17 cellular contexts compared by ENCODE assay signal in genomic region chr1:241465673-241466072, GRCh38. TPM values are rescaled to one million over a fixed set of nuclear protein-coding genes. Genes with fewer than 3 reads are reported as not detected.
DNase-seq lines count a peak whose midpoint lies in the region; FAIRE-seq and TF ChIP-seq lines count a peak whose summit lies in the region.
"Had no signal": no experiment of that assay in that cellular context is flagged by ENCODE, and none has a peak within 500 bp of the region (broad histone marks: within the 10 kb centered on the region; RNA-seq: fewer than 3 reads in every experiment).

No MANE protein-coding gene starts in this region.

- FAIRE-seq in bronchial epithelial cell (lab: Jason Lieb, UNC) (no peak), keratinocyte (lab: Jason Lieb, UNC) (peak; percentile 39)
- FAIRE-seq: D721Med, GM18507, K562 had no signal

- H3K27me3 Mint-ChIP-seq in mesothelial cell of epicardium (ENCODE audit: low read depth), result no peaks in the 10 kb centered on the region

- dilution Hi-C loops in keratinocyte (cut with MboI; ENCODE audit: extremely low pct_ligation_motif_present, low sequenced_read_pairs), result no loop called here

- H3K9me3 Mint-ChIP-seq in mesothelial cell of epicardium, result no peaks in the 10 kb centered on the region
- H3K9me3 Mint-ChIP-seq: CD8-positive, alpha-beta T cell; GM23338 had no signal

- DNase-seq in HT1080 (ENCODE audit: low read depth) (peak; percentile 43), RKO (ENCODE audit: low spot score) (peak; percentile 47), bronchial epithelial cell (ENCODE audit: low read depth) (peak; percentile 61), keratinocyte (ENCODE audit: low read depth, low spot score) (no peak), mesothelial cell of epicardium (ENCODE audit: low spot score in 2 of 2, unreplicated experiment in 2 of 2) (no peak), NCI-H146 treated with DMSO at 0.1 percent for 48 hours (lab: John Stamatoyannopoulos, UW; ENCODE audit: unreplicated experiment) (no peak), T-helper 1 cell (no peak), DMS153 (lab: John Stamatoyannopoulos, UW) (no peak)
- DNase-seq: CD8-positive, alpha-beta T cell; COR-L47; DND-41; H7 had no signal

- H3K36me3 ChIP-seq in bronchial epithelial cell (ENCODE audit: control insufficient read depth, insufficient read depth, low read length), result no peaks in the 10 kb centered on the region
- no peaks in the 10 kb centered on the region for H3K36me3 ChIP-seq in keratinocyte (ENCODE audit: control insufficient read depth in 2 of 2, extremely low read depth in 1 of 2, insufficient read depth in 2 of 2, low read length in 2 of 2)

- H3K79me2 ChIP-seq in keratinocyte (ENCODE audit: control insufficient read depth, insufficient read depth, low read length), result no peaks in the 10 kb centered on the region

- no peak overlapping the region for H3K9ac ChIP-seq in keratinocyte (ENCODE audit: control insufficient read depth, extremely low read depth, insufficient read depth, low read length)

- H3K4me3 ChIP-seq in bronchial epithelial cell (ENCODE audit: low read depth, low read length) (no peak overlapping the region), keratinocyte (ENCODE audit: control insufficient read depth in 2 of 3, extremely low read depth in 1 of 3, insufficient read depth in 2 of 3, low read depth in 1 of 3, low read length in 3 of 3) (no peak overlapping the region)
- H3K4me3 ChIP-seq: GM23338, K562 had no signal

- H3K9me1 ChIP-seq in keratinocyte (ENCODE audit: control insufficient read depth, extremely low read depth, insufficient read depth, low read length), result no peaks in the 10 kb centered on the region

- no peak overlapping the region for H3K4me2 ChIP-seq in keratinocyte (ENCODE audit: control insufficient read depth, extremely low read depth, insufficient read depth, low read depth, low read length)
- H3K4me2 ChIP-seq: GM23338 had no signal

- H3K36me3 Mint-ChIP-seq in mesothelial cell of epicardium, result no peaks in the 10 kb centered on the region
- H3K36me3 Mint-ChIP-seq: CD14-positive monocyte; CD8-positive, alpha-beta T cell had no signal

- H3K27ac ChIP-seq in keratinocyte (ENCODE audit: control insufficient read depth, insufficient read depth, low read length), result no peak overlapping the region

- H3K4me3 Mint-ChIP-seq in mesothelial cell of epicardium, result no peak overlapping the region
- H3K4me3 Mint-ChIP-seq: CD14-positive monocyte; CD8-positive, alpha-beta T cell; GM23338 had no signal

- H3K4me1 Mint-ChIP-seq in mesothelial cell of epicardium, result peaks cover 21% of the 10 kb centered on the region
- H3K4me1 Mint-ChIP-seq: CD14-positive monocyte, GM23338 had no signal

- no peaks in the 10 kb centered on the region for H3K9me3 ChIP-seq in keratinocyte (ENCODE audit: control insufficient read depth, low read depth, low read length)

- H4K20me1 ChIP-seq in keratinocyte (ENCODE audit: control insufficient read depth, extremely low read depth, insufficient read depth, low read length), result no peaks in the 10 kb centered on the region

- TF ChIP-seq CTCF in bronchial epithelial cell (IDR thresholded peaks at IDR 0.05; ENCODE audit: insufficient read depth, low read length, severe bottlenecking) (no peak), keratinocyte (optimal IDR thresholded peaks at IDR 0.05 in 1 of 3, IDR thresholded peaks at IDR 0.05 in 1 of 3, conservative IDR thresholded peaks at IDR 0.05 in 1 of 3; ENCODE audit: extremely low read depth in 1 of 3, insufficient read depth in 2 of 3, low read length in 3 of 3) (no peak), mesothelial cell of epicardium (IDR thresholded peaks at IDR 0.05; ENCODE audit: unreplicated experiment) (no peak)

- H3K27ac Mint-ChIP-seq in mesothelial cell of epicardium, result no peak overlapping the region
- H3K27ac Mint-ChIP-seq: CD8-positive, alpha-beta T cell; GM23338 had no signal

- no peaks in the 10 kb centered on the region for H3K4me1 ChIP-seq in keratinocyte (ENCODE audit: control insufficient read depth, extremely low read depth, insufficient read depth, low read length)

- no peak overlapping the region for H2AFZ ChIP-seq in keratinocyte (ENCODE audit: control insufficient read depth, low read length)
- H2AFZ ChIP-seq: GM23338 had no signal

- H3K27me3 ChIP-seq in bronchial epithelial cell (ENCODE audit: control insufficient read depth, insufficient read depth, low read length) (no peaks in the 10 kb centered on the region), keratinocyte (ENCODE audit: control insufficient read depth, extremely low read depth, insufficient read depth, low read length) (no peaks in the 10 kb centered on the region)

RNA-seq across cellular contexts. Expression of gene FH, which starts 53.9 kb away (rescaled TPM):
- 97.8 and 101 TPM in 2 replicates for total RNA-seq in HT1080 (2014; rRNA removed; shearing (Covaris generic))
- polyA plus RNA-seq in HT1080 (2015; cell fraction: cytosol; rRNA removed), result 90.6 and 97.2 TPM in 2 replicates
- 106 and 112 TPM in 2 replicates for polyA plus RNA-seq in HT1080 (2015; cell fraction: nucleus; rRNA removed)
- total RNA-seq in bronchial epithelial cell, result 33.7 and 41.1 TPM in 2 replicates
- polyA plus RNA-seq in keratinocyte, result 58.4 to 101 TPM (median 97.9 TPM) in 3 replicates
- polyA plus RNA-seq in keratinocyte (2011; ENCODE audit: low read depth), result 87.2 TPM
- polyA plus RNA-seq in keratinocyte (2011; cell fraction: cytosol; rRNA removed), result 50.4 and 70.4 TPM in 2 replicates
- 51.9 and 64.6 TPM in 2 replicates for polyA plus RNA-seq in keratinocyte (2011; cell fraction: nucleus; rRNA removed)
- polyA plus RNA-seq in keratinocyte (2012; ENCODE audit: low replicate concordance), result 49.1 and 94.2 TPM in 2 replicates
- 18.6 to 119 TPM (median 52.5 TPM) in 3 replicates for polyA minus RNA-seq in keratinocyte
- polyA minus RNA-seq in keratinocyte (2011; cell fraction: cytosol; rRNA and poly(A)+ RNA removed), result 48.9 TPM
- 27.8 and 46.2 TPM in 2 replicates for polyA minus RNA-seq in keratinocyte (2011; cell fraction: nucleus; rRNA and poly(A)+ RNA removed)
- total RNA-seq in mesothelial cell of epicardium, result 50.0 to 51.5 TPM (median 50.2 TPM) in 3 replicates

Comparison
In these comparisons a context has a peak if more than half of its experiments do, and no peak if none do; other contexts are left out.
1. DNase-seq: peak in HT1080 (single experiment), RKO (single experiment) and bronchial epithelial cell (single experiment); none in keratinocyte (single experiment), mesothelial cell of epicardium (0 of 2), NCI-H146 treated with DMSO at 0.1 percent for 48 hours (single experiment), T-helper 1 cell (0 of 5) and DMS153 (single experiment).